ENCODE assay signal across 8 cellular contexts in the genomic region with DNA sequence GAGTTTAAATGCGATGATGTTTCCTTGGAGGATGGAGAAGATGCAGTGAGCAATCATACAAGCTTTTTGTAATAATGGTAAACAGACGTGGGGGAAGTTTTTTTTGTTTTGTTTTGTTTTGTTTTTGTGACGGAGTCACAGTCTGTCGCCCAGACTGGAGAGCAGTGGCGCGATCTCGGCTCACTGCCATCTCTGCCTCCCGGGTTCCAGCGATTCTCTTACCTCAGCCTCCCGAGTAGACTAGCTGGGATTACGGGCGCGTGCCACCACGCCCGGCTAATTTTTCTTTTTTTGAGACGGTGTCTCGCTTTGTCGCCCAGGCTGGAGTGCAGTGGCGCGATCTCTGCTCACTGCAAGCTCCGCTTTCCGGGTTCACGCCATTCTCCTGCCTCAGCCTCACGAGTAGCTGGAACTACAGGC. TPM values are rescaled to one million over a fixed set of nuclear protein-coding genes. Genes with fewer than 3 reads are reported as not detected.
A peak's percentile ranks its signal among the peaks of the same experiment; 100 is the strongest.
DNase-seq lines count a peak whose midpoint lies in the region; ATAC-seq and TF ChIP-seq lines count a peak whose summit lies in the region.
"Not testable (repeated sequence)": the region's sequence is repeated elsewhere in the genome, so short reads cannot be mapped to it uniquely, and the experiment has no call there.

No MANE protein-coding gene starts in this region.

- H3K36me3 ChIP-seq in RWPE2 (ENCODE audit: low read depth), result peaks cover 45% of the 10 kb centered on the region
- peaks cover 40% of the 10 kb centered on the region for H3K36me3 ChIP-seq in neuron (ENCODE audit: insufficient read depth, low read length)
- H3K36me3 ChIP-seq in suprapubic skin, result peaks cover 26% of the 10 kb centered on the region

- H2AFZ ChIP-seq in neuron (ENCODE audit: low read depth, low read length), result not testable (repeated sequence)

- not testable (repeated sequence) for H3K27me3 ChIP-seq in RWPE2 (ENCODE audit: insufficient read depth, poor library complexity, severe bottlenecking); dorsolateral prefrontal cortex; neuron (ENCODE audit: insufficient read depth, low read length); suprapubic skin

- peaks cover 22% of the 10 kb centered on the region for H3K4me1 ChIP-seq in RWPE2 (ENCODE audit: insufficient read depth, poor library complexity, severe bottlenecking)
- peaks cover 22% of the 10 kb centered on the region for H3K4me1 ChIP-seq in neuron (ENCODE audit: insufficient read depth, low read length)
- H3K4me1 ChIP-seq in suprapubic skin, result peaks cover 55% of the 10 kb centered on the region

- TF ChIP-seq CTCF in RWPE2 (IDR thresholded peaks at IDR 0.05; ENCODE audit: poor library complexity, severe bottlenecking); dorsolateral prefrontal cortex (IDR thresholded peaks at IDR 0.05 in 54 of 56, conservative IDR thresholded peaks at IDR 0.05 in 2 of 56; ENCODE audit: low read depth in 1 of 56, partially characterized antibody in 56 of 56); suprapubic skin (IDR thresholded peaks at IDR 0.05): not testable (repeated sequence)

- intact Hi-C loops in dorsolateral prefrontal cortex (cut with DNase I), result loop anchor here in 1 of 2 donors (5.0 kb wide), 1 partner anchor 142 kb away; no protein-coding TSS in a partner anchor

- H3K4me3 ChIP-seq in RWPE2 (ENCODE audit: severe bottlenecking), result peak overlapping the region; percentile 85
- peak overlapping the region; percentile 49 to 100 (median 88) for H3K4me3 ChIP-seq in dorsolateral prefrontal cortex
- peak overlapping the region; percentile 99 for H3K4me3 ChIP-seq in iPS-11a (ENCODE audit: low read depth, low read length)
- peak overlapping the region; percentile 96 for H3K4me3 ChIP-seq in neuron (ENCODE audit: low read length)
- peak overlapping the region; percentile 95 for H3K4me3 ChIP-seq in suprapubic skin

- H3K27ac ChIP-seq in RWPE2 (ENCODE audit: poor library complexity, severe bottlenecking) (peak overlapping the region; percentile 68), dorsolateral prefrontal cortex (peak overlapping the region; percentile 59 to 97 (median 90)), suprapubic skin (peak overlapping the region; percentile 95)

- ATAC-seq in HG03354 (IDR thresholded peaks at IDR 0.05; ENCODE audit: poor library complexity, severe bottlenecking, unreplicated experiment), result peak; percentile 6
- 0 out of 3 replicates have a peak, but pooled peaks have one; percentile 6 for ATAC-seq in RWPE2 (ENCODE audit: low read depth)

- WGBS in suprapubic skin, result under 1% methylated on average over 24 of the region's 24 CpGs

- DNase-seq in DMS79 (lab: John Stamatoyannopoulos, UW) (peak; percentile 8), activated T-helper 1 cell treated with Interleukin-2 at 50 U/mL for 16 hours (ENCODE audit: low read depth) (peak; percentile 3), dorsolateral prefrontal cortex (peak in 1 of 10 donors; percentile 42), suprapubic skin (ENCODE audit: low spot score in 2 of 2) (peak in 1 of 2 donors; percentile 68)
- not testable (repeated sequence) for DNase-seq in RWPE2 (ENCODE audit: low spot score)

- H3K9me3 ChIP-seq in RWPE2 (ENCODE audit: severe bottlenecking); neuron (ENCODE audit: low read length); suprapubic skin: not testable (repeated sequence)

- not testable (repeated sequence) for TF ChIP-seq POLR2A in suprapubic skin (IDR thresholded peaks at IDR 0.05)

- TF ChIP-seq EP300 in suprapubic skin (IDR thresholded peaks at IDR 0.05), result not testable (repeated sequence)

RNA-seq across cellular contexts. Expression of gene SF3B3, which starts 0.8 kb away (rescaled TPM):
- total RNA-seq in dorsolateral prefrontal cortex (100 to 1,000 TPM; 141 to 244 (median 179) TPM), suprapubic skin (100 to 1,000 TPM; 122 to 280 (median 174) TPM)

RNA-seq across cellular contexts. Expression of gene COG4, which starts 1.1 kb away (rescaled TPM):
- total RNA-seq in dorsolateral prefrontal cortex (10 to 100 TPM; 33.6 to 68.0 (median 51.2) TPM), suprapubic skin (10 to 100 TPM; 35.0 to 59.9 (median 48.2) TPM)
